Comparison of ENCODE assay signal across 8 cellular contexts in the genomic region with DNA sequence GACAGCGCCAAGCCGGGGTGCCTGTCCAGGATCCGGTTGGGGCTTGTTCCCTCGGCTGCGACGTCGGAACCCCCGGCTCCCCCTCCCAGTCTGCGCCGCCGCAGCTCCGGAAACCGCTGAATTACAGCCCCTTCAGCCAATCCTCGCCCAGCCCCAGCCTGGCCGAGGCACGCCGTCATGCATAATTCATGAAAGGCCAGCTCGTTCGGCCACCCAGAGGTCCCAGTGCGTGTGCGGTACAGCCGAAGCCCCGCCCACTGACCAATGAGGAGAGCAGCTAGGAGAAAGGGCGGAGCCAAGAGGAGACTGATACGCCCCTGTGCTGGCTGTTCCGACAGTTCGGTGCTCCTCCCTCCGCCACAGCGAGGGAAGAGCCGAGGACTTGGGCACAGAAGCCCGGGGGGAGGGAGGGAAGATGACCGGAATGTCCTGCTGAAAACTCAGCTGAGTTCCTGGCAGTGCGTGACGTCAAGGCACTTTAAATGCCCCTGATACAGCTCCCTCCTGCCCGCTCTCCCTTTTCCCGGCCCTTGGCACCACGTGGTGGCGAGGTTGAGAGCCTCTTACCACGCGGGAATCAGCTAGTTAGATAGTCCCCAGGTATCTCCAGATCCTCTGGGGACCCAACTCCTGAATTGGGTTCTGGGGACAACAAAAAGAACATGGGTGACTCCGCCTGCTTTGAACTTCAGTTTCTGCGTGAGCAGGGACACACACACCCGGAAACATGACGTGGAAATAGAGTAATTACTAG. TPM values are rescaled to one million over a fixed set of nuclear protein-coding genes. Genes with fewer than 3 reads are reported as not detected.
A peak's percentile ranks its signal among the peaks of the same experiment; 100 is the strongest.
DNase-seq lines count a peak whose midpoint lies in the region; ATAC-seq lines count a peak whose summit lies in the region.

Gene STAT3, minus strand, starts transcription at position 62 of the 754 bp plus-strand sequence. CDS start 39,926 bp downstream, outside the sequence.

- peak; percentile 89 for ATAC-seq in HG02610 (IDR thresholded peaks at IDR 0.05; ENCODE audit: unreplicated experiment)

- DNase-seq in NCI-H1092 treated with DMSO at 0.1 percent for 48 hours (lab: John Stamatoyannopoulos, UW): peak; percentile 100
- peak; percentile 99 for DNase-seq in SKM-1 treated with dmso at 0.1 percent for 144 hours (lab: John Stamatoyannopoulos, UW; ENCODE audit: unreplicated experiment)
- peak; percentile 99 for DNase-seq in glomerular endothelial cell (ENCODE audit: extremely low read depth, low read depth, low spot score)
- DNase-seq in occipital lobe (lab: John Stamatoyannopoulos, UW): peak; percentile 100

- no peaks in the 10 kb centered on the region for H3K36me3 Mint-ChIP-seq in activated naive CD8-positive, alpha-beta T cell

- H3K27me3 Mint-ChIP-seq in activated naive CD8-positive, alpha-beta T cell: no peaks in the 10 kb centered on the region

- H3K4me3 Mint-ChIP-seq in activated naive CD8-positive, alpha-beta T cell: peak within 1 kb of the TSS; percentile 93

- H3K27ac ChIP-seq in temporal lobe (ENCODE audit: low read depth, low read length): peak within 1 kb of the TSS; percentile 88

- H3K27ac Mint-ChIP-seq in activated naive CD8-positive, alpha-beta T cell: peak within 1 kb of the TSS; percentile 100

- H3K4me1 Mint-ChIP-seq in activated naive CD8-positive, alpha-beta T cell (ENCODE audit: low read depth): peaks cover 45% of the 10 kb centered on the region

- H3K4me3 ChIP-seq in GM08714 (ENCODE audit: low read length): peak within 1 kb of the TSS; percentile 94

- H3K9me3 Mint-ChIP-seq in activated naive CD8-positive, alpha-beta T cell (ENCODE audit: low read depth): no peaks in the 10 kb centered on the region

RNA-seq across cellular contexts. Expression of gene STAT3, which starts in this region (rescaled TPM):
- total RNA-seq in glomerular endothelial cell: 135 and 186 TPM in 2 replicates
- total RNA-seq in occipital lobe: 25.1 TPM
- total RNA-seq in temporal lobe: 26.3 TPM

Comparison
In these comparisons a context has a peak if more than half of its experiments do, and no peak if none do; other contexts are left out.
1. Peak in every context shown above with its lines: DNase-seq, ATAC-seq, H3K4me3 ChIP-seq and H3K27ac ChIP-seq.